Comparison of ENCODE assay signal across 10 cellular contexts in the genomic region with DNA sequence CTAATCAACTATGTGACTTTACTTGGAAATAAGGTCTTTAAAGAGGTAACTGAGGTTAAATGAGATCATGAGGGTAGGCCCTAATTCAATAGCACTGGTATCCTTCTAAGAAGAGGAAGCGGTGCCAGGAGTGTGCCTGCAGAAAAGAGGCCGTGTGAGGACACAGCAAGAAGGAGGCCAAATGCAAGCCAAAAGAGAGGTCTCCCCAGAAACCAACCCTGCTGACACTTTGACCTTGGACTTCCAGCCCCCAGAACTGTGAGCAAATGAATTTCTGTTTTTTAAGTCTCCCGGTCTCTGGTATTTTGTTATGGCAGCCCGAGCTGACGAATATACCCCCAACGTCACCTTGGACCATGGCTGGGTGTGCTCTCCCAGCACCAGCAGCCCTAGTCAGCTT.
"Had no signal": no experiment of that assay in that cellular context is flagged by ENCODE, and none has a peak within 500 bp of the region (broad histone marks: within the 10 kb centered on the region; RNA-seq: fewer than 3 reads in every experiment).

No MANE protein-coding gene starts in this region.

- ATAC-seq: GM23338, HepG2 had no signal

- H3K4me3 ChIP-seq: GM23338 had no signal

- FAIRE-seq: H1, H54, HepG2 had no signal

- H3K27ac ChIP-seq: HL-60, KMS-11 had no signal

- H3K9ac ChIP-seq: KMS-11 had no signal

- H3K4me2 ChIP-seq: GM23338, KMS-11 had no signal

- DNase-seq: H9, HCEC 1CT, HFFc6, KBM-7 had no signal

- H2AFZ ChIP-seq: GM23338 had no signal
